Comparison of ENCODE assay signal across 13 cellular contexts in genomic region chr5:141973871-141974595, GRCh38. TPM values are rescaled to one million over a fixed set of nuclear protein-coding genes. Genes with fewer than 3 reads are reported as not detected.
DNase-seq lines count a peak whose midpoint lies in the region; ATAC-seq and TF ChIP-seq lines count a peak whose summit lies in the region.
"Had no signal": no experiment of that assay in that cellular context is flagged by ENCODE, and none has a peak within 500 bp of the region (broad histone marks: within the 10 kb centered on the region; RNA-seq: fewer than 3 reads in every experiment).

No MANE protein-coding gene starts in this region.

- H3K4me3 Mint-ChIP-seq in stimulated activated naive CD8-positive, alpha-beta T cell treated with anti-CD3 and anti-CD28 coated beads, Interleukin-15, Interleukin-2, amounts not matched to agents 100 ng/mL and 50 ng/mL, for 24 hours = peak overlapping the region; percentile 53
- H3K4me3 Mint-ChIP-seq in activated T-helper 1 cell treated with anti-CD3 and anti-CD28 coated beads, Interleukin-12 subunit alpha, Interleukin-12 subunit beta, Interleukin-2, Interleukin-4 antibody, amounts not matched to agents 30 ng/mL and 10 ng/mL and 1 ng/mL, durations not matched to agents 14 hours and 24 hours and 36 hours = no peak overlapping the region

- TF ChIP-seq CTCF in stomach (IDR thresholded peaks at IDR 0.05) (no peak), testis (IDR thresholded peaks at IDR 0.05) (no peak), thyroid gland (IDR thresholded peaks at IDR 0.05) (no peak)

- intact Hi-C loops in activated T-helper 1 cell treated with anti-CD3 and anti-CD28 coated beads, Interleukin-12 subunit alpha, Interleukin-12 subunit beta, Interleukin-2, Interleukin-4 antibody, amounts not matched to agents 30 ng/mL and 10 ng/mL and 1 ng/mL, durations not matched to agents 14 hours and 24 hours and 36 hours (cut with micrococcal nuclease) = no loop called here
- intact Hi-C loops in stomach (cut with DNase I; ENCODE audit: low total_unique reads) (no loop called here), testis (cut with DNase I; ENCODE audit: low total_unique reads) (no loop called here), thyroid gland (cut with DNase I) (no loop called here)

- H3K4me1 ChIP-seq in stomach (peaks cover 13 to 78% (median 42%) of the 10 kb centered on the region in 4 donors), testis (peaks cover 25% of the 10 kb centered on the region), thyroid gland (peaks cover 12 to 20% of the 10 kb centered on the region in 2 donors)

- H3K9me3 Mint-ChIP-seq in stimulated activated naive CD8-positive, alpha-beta T cell treated with anti-CD3 and anti-CD28 coated beads, Interleukin-15, Interleukin-2, amounts not matched to agents 100 ng/mL and 50 ng/mL, for 24 hours = no peaks in the 10 kb centered on the region
- no peaks in the 10 kb centered on the region for H3K9me3 Mint-ChIP-seq in activated T-helper 1 cell treated with anti-CD3 and anti-CD28 coated beads, Interleukin-12 subunit alpha, Interleukin-12 subunit beta, Interleukin-2, Interleukin-4 antibody, amounts not matched to agents 30 ng/mL and 10 ng/mL and 1 ng/mL, durations not matched to agents 14 hours and 24 hours and 36 hours

- H3K36me3 ChIP-seq in stomach (peaks cover 7 to 71% (median 66%) of the 10 kb centered on the region in 4 donors), testis (ENCODE audit: low read depth, missing control alignments) (no peaks in the 10 kb centered on the region), thyroid gland (peaks cover 8 to 26% of the 10 kb centered on the region in 2 donors)

- no peaks in the 10 kb centered on the region for H3K27me3 Mint-ChIP-seq in stimulated activated naive CD8-positive, alpha-beta T cell treated with anti-CD3 and anti-CD28 coated beads, Interleukin-15, Interleukin-2, amounts not matched to agents 100 ng/mL and 50 ng/mL, for 24 hours
- H3K27me3 Mint-ChIP-seq in activated T-helper 1 cell treated with anti-CD3 and anti-CD28 coated beads, Interleukin-12 subunit alpha, Interleukin-12 subunit beta, Interleukin-2, Interleukin-4 antibody, amounts not matched to agents 30 ng/mL and 10 ng/mL and 1 ng/mL, durations not matched to agents 14 hours and 24 hours and 36 hours (ENCODE audit: insufficient read depth) = no peaks in the 10 kb centered on the region

- no peak overlapping the region for H3K4me3 ChIP-seq in stomach
- no peak overlapping the region for H3K4me3 ChIP-seq in testis
- H3K4me3 ChIP-seq in thyroid gland (replicated peaks in 1 of 3) = no peak overlapping the region
- H3K4me3 ChIP-seq: upper lobe of right lung had no signal

- H3K27ac Mint-ChIP-seq in stimulated activated naive CD8-positive, alpha-beta T cell treated with anti-CD3 and anti-CD28 coated beads, Interleukin-15, Interleukin-2, amounts not matched to agents 100 ng/mL and 50 ng/mL, for 24 hours = peak overlapping the region; percentile 85
- H3K27ac Mint-ChIP-seq in activated T-helper 1 cell treated with anti-CD3 and anti-CD28 coated beads, Interleukin-12 subunit alpha, Interleukin-12 subunit beta, Interleukin-2, Interleukin-4 antibody, amounts not matched to agents 30 ng/mL and 10 ng/mL and 1 ng/mL, durations not matched to agents 14 hours and 24 hours and 36 hours = peak overlapping the region; percentile 21

- H3K27ac ChIP-seq in stomach (peak overlapping the region in 3 of 5 donors; percentile 7 to 29 (median 22)), testis (no peak overlapping the region), thyroid gland (no peak overlapping the region)
- H3K27ac ChIP-seq: upper lobe of right lung had no signal

- 18 to 44% (median 26%) methylated on average over 1 of the region's 1 CpG for WGBS in stomach, 5 donors
- WGBS in testis, 2 donors = 89 to 93% methylated on average over 1 of the region's 1 CpG
- WGBS in thyroid gland, 2 donors = 83 to 96% methylated on average over 1 of the region's 1 CpG

- no peak for ATAC-seq in stimulated activated naive CD8-positive, alpha-beta T cell treated with anti-CD3 and anti-CD28 coated beads, Interleukin-15, Interleukin-2, amounts not matched to agents 100 U/mL and 50 U/mL, for 24 hours
- ATAC-seq: Right ventricle myocardium inferior, upper lobe of right lung had no signal

- peaks cover 51% of the 10 kb centered on the region for H3K4me1 Mint-ChIP-seq in stimulated activated naive CD8-positive, alpha-beta T cell treated with anti-CD3 and anti-CD28 coated beads, Interleukin-15, Interleukin-2, amounts not matched to agents 100 ng/mL and 50 ng/mL, for 24 hours (ENCODE audit: low read depth)
- peaks cover 43% of the 10 kb centered on the region for H3K4me1 Mint-ChIP-seq in activated T-helper 1 cell treated with anti-CD3 and anti-CD28 coated beads, Interleukin-12 subunit alpha, Interleukin-12 subunit beta, Interleukin-2, Interleukin-4 antibody, amounts not matched to agents 30 ng/mL and 10 ng/mL and 1 ng/mL, durations not matched to agents 14 hours and 24 hours and 36 hours (ENCODE audit: low read depth)

- TF ChIP-seq POLR2A in stomach (IDR thresholded peaks at IDR 0.05) = no peak
- TF ChIP-seq POLR2A in testis (IDR thresholded peaks at IDR 0.05) = no peak
- TF ChIP-seq POLR2A in thyroid gland (IDR thresholded peaks at IDR 0.05) = no peak

- H3K36me3 Mint-ChIP-seq in stimulated activated naive CD8-positive, alpha-beta T cell treated with anti-CD3 and anti-CD28 coated beads, Interleukin-15, Interleukin-2, amounts not matched to agents 100 ng/mL and 50 ng/mL, for 24 hours (ENCODE audit: low read depth) = peaks cover 60% of the 10 kb centered on the region
- H3K36me3 Mint-ChIP-seq in activated T-helper 1 cell treated with anti-CD3 and anti-CD28 coated beads, Interleukin-12 subunit alpha, Interleukin-12 subunit beta, Interleukin-2, Interleukin-4 antibody, amounts not matched to agents 30 ng/mL and 10 ng/mL and 1 ng/mL, durations not matched to agents 14 hours and 24 hours and 36 hours (ENCODE audit: low read depth) = peaks cover 27% of the 10 kb centered on the region

- TF ChIP-seq EP300 in stomach (IDR thresholded peaks at IDR 0.05) = no peak

- H3K9me3 ChIP-seq in stomach (no peaks in the 10 kb centered on the region), testis (no peaks in the 10 kb centered on the region), thyroid gland (no peaks in the 10 kb centered on the region)
- H3K9me3 ChIP-seq: upper lobe of right lung had no signal

- DNase-seq in stimulated activated naive CD8-positive, alpha-beta T cell treated with anti-CD3 and anti-CD28 coated beads, Interleukin-15, Interleukin-2, amounts not matched to agents 100 U/mL and 50 U/mL, for 24 hours = no peak
- no peak for DNase-seq in activated T-helper 1 cell treated with anti-CD3 and anti-CD28 coated beads, Interleukin-12 subunit alpha, Interleukin-12 subunit beta, Interleukin-2, Interleukin-4 antibody, amounts not matched to agents 30 ng/mL and 10 ng/mL and 1 ng/mL, durations not matched to agents 14 hours and 24 hours and 36 hours (ENCODE audit: low spot score)
- DNase-seq in fibroblast of gingiva (ENCODE audit: low read depth) (peak; percentile 48), stomach (no peak), testis (no peak), NCI-H128 (lab: John Stamatoyannopoulos, UW; ENCODE audit: unreplicated experiment) (no peak), thyroid gland (no peak)
- DNase-seq: DMS79; effector CD4-positive, alpha-beta T cell; upper lobe of right lung had no signal

- no peaks in the 10 kb centered on the region for H3K27me3 ChIP-seq in stomach
- no peaks in the 10 kb centered on the region for H3K27me3 ChIP-seq in testis
- no peaks in the 10 kb centered on the region for H3K27me3 ChIP-seq in thyroid gland
- H3K27me3 ChIP-seq: upper lobe of right lung had no signal

RNA-seq across cellular contexts. Expression of gene RNF14, which starts 5.1 kb away (rescaled TPM):
- 26.4 and 28.7 TPM in 2 replicates for total RNA-seq in activated T-helper 1 cell treated with anti-CD3 and anti-CD28 coated beads, Interleukin-12 subunit alpha, Interleukin-12 subunit beta, Interleukin-2, Interleukin-4 antibody, amounts not matched to agents 30 ng/mL and 10 ng/mL and 1 ng/mL, durations not matched to agents 14 hours and 24 hours and 36 hours
- total RNA-seq in stomach = 10 to 100 TPM; 24.2 to 67.4 (median 43.2) TPM
- 10 to 100 TPM; 14.4 to 26.1 (median 25.5) TPM for polyA plus RNA-seq in stomach
- 100 to 1,000 TPM in 1 of 2 donors, 10 to 100 TPM in 1; 98.8 to 101 TPM for total RNA-seq in testis
- polyA plus RNA-seq in testis (ENCODE audit: insufficient read depth, low read depth, low replicate concordance) = 149 TPM
- total RNA-seq in thyroid gland = 10 to 100 TPM; 52.5 to 69.7 (median 61.7) TPM

RNA-seq across cellular contexts. Expression of gene PCDH12, which starts 16.0 kb away (rescaled TPM):
- 2.2 TPM in 2 replicates for total RNA-seq in activated T-helper 1 cell treated with anti-CD3 and anti-CD28 coated beads, Interleukin-12 subunit alpha, Interleukin-12 subunit beta, Interleukin-2, Interleukin-4 antibody, amounts not matched to agents 30 ng/mL and 10 ng/mL and 1 ng/mL, durations not matched to agents 14 hours and 24 hours and 36 hours
- total RNA-seq in stomach = 1 to 10 TPM; 1.2 to 7.0 (median 3.7) TPM
- under 1 TPM; 0.35 to 0.46 (median 0.37) TPM for polyA plus RNA-seq in stomach
- total RNA-seq in testis = 1 to 10 TPM in 1 of 2 donors, under 1 TPM in 1; 0.31 to 2.0 TPM
- 1.6 TPM for polyA plus RNA-seq in testis (ENCODE audit: insufficient read depth, low read depth, low replicate concordance)
- total RNA-seq in thyroid gland = 10 to 100 TPM in 1 of 4 donors, 1 to 10 TPM in 3; 7.7 to 23.2 (median 8.0) TPM
- total RNA-seq: HT-29 had no signal

RNA-seq across cellular contexts. Expression of gene GNPDA1, which starts 38.8 kb away (rescaled TPM):
- 87.5 and 88.4 TPM in 2 replicates for total RNA-seq in activated T-helper 1 cell treated with anti-CD3 and anti-CD28 coated beads, Interleukin-12 subunit alpha, Interleukin-12 subunit beta, Interleukin-2, Interleukin-4 antibody, amounts not matched to agents 30 ng/mL and 10 ng/mL and 1 ng/mL, durations not matched to agents 14 hours and 24 hours and 36 hours
- total RNA-seq in stomach (10 to 100 TPM in 2 of 5 donors, 1 to 10 TPM in 3; 2.7 to 14.1 (median 5.8) TPM), testis (10 to 100 TPM; 32.9 to 49.4 TPM), thyroid gland (10 to 100 TPM; 28.8 to 56.3 (median 45.8) TPM)
- polyA plus RNA-seq in stomach (10 to 100 TPM; 11.9 to 18.9 (median 12.2) TPM), testis (ENCODE audit: insufficient read depth, low read depth, low replicate concordance) (53.4 TPM)

RNA-seq across cellular contexts. Expression of gene DELE1, which starts 50.4 kb away (rescaled TPM):
- total RNA-seq in activated T-helper 1 cell treated with anti-CD3 and anti-CD28 coated beads, Interleukin-12 subunit alpha, Interleukin-12 subunit beta, Interleukin-2, Interleukin-4 antibody, amounts not matched to agents 30 ng/mL and 10 ng/mL and 1 ng/mL, durations not matched to agents 14 hours and 24 hours and 36 hours = 68.4 and 81.5 TPM in 2 replicates
- 100 to 1,000 TPM in 1 of 5 donors, 10 to 100 TPM in 4; 65.0 to 100 (median 98.2) TPM for total RNA-seq in stomach
- 10 to 100 TPM; 29.2 to 39.8 (median 32.6) TPM for polyA plus RNA-seq in stomach
- 10 to 100 TPM; 69.9 to 75.8 TPM for total RNA-seq in testis
- 51.2 TPM for polyA plus RNA-seq in testis (ENCODE audit: insufficient read depth, low read depth, low replicate concordance)
- 100 to 1,000 TPM in 1 of 4 donors, 10 to 100 TPM in 3; 68.5 to 130 (median 85.1) TPM for total RNA-seq in thyroid gland

Comparison
In these comparisons a context has a peak if more than half of its experiments do, and no peak if none do; other contexts are left out.
1. H3K27ac ChIP-seq: peak in stomach (3 of 5); none in testis (0 of 2) and thyroid gland (0 of 3).